2 cellular contexts compared by ENCODE assay signal in genomic region chr11:45073575-45074225, GRCh38.
TF ChIP-seq lines count a peak whose summit lies in the region.

No MANE protein-coding gene starts in this region.

TF ChIP-seq in GM23338, 12 proteins besides CTCF, POLR2A, EP300 and RAD21 (continued from another document):
- TF ChIP-seq POLR2AphosphoS5 (IDR thresholded peaks at IDR 0.05; ENCODE audit: low read depth), result no peak
- no peak for TF ChIP-seq NANOG (IDR thresholded peaks at IDR 0.05; ENCODE audit: borderline replicate concordance)
- TF ChIP-seq ETS1 (IDR thresholded peaks at IDR 0.05), result no peak
- TF ChIP-seq ZNF114 (CRISPR knock-in tag; IDR thresholded peaks at IDR 0.05), result no peak

TF ChIP-seq in H1, 55 proteins besides CTCF, POLR2A, EP300 and RAD21 (continued from another document):
- TF ChIP-seq, protein P1, sequence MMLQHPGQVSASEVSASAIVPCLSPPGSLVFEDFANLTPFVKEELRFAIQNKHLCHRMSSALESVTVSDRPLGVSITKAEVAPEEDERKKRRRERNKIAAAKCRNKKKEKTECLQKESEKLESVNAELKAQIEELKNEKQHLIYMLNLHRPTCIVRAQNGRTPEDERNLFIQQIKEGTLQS (IDR thresholded peaks at IDR 0.05; ENCODE audit: insufficient read depth, low read depth, low read length), result no peak
